Comparison of ENCODE assay signal across 9 cellular contexts in the genomic region with DNA sequence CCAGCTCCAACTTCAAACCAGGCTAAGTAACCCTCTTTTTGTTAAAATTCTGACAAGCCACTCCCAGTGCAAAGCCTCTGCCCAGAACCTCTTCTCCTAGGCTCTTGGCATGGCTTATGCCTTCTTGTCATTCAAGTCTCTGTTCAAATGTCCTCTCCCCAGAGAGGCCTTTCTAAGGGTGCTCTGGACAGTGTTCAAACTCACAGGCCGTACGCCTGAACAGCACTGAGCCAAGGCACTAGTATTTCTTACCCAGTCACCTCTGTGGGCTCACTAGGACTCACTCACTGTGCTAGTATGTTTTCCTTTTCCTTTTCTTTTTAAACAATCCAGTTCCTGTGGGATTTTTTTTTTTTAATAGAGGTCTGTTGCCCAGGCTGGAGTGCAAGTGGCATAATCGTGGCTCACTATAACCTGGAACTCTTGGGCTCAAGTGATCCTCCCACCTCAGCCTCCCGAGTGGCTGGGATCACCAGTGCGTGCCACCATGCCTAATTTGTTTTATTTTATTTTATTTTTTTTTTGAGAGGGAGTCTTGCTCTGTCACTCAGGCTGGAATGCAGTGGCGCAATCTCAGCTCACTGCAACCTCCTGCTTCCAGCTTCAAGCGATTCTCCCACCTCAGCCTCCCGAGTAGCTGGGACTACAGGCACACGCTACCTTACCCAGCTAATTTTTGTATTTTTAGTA. TPM values are rescaled to one million over a fixed set of nuclear protein-coding genes. Genes with fewer than 3 reads are reported as not detected.
A peak's percentile ranks its signal among the peaks of the same experiment; 100 is the strongest.
DNase-seq lines count a peak whose midpoint lies in the region; ATAC-seq and TF ChIP-seq lines count a peak whose summit lies in the region.
"Had no signal": no experiment of that assay in that cellular context is flagged by ENCODE, and none has a peak within 500 bp of the region (broad histone marks: within the 10 kb centered on the region; RNA-seq: fewer than 3 reads in every experiment).

No MANE protein-coding gene starts in this region.

- H3K27ac ChIP-seq in HEK293 (ENCODE audit: extremely low read depth, low read depth, low read length) (peak overlapping the region; percentile 12; the same call in 1 of the 2 replicates), heart left ventricle (peak overlapping the region; percentile 6 to 97 (median 93)), spleen (peak overlapping the region in 7 of 8 donors; percentile 18 to 99 (median 97)), aorta (ENCODE audit: low read depth in 1 of 2, low read length in 2 of 2) (peak overlapping the region in 1 of 2 donors; percentile 56)

- H3K9me3 Mint-ChIP-seq in activated CD8-positive, alpha-beta T cell treated with anti-CD3 and anti-CD28 coated beads for 36 hours, result no peaks in the 10 kb centered on the region

- H3K9me3 ChIP-seq in HEK293 (ENCODE audit: control insufficient read depth, insufficient read depth, low read depth, low read length), result no peaks in the 10 kb centered on the region
- no peaks in the 10 kb centered on the region for H3K9me3 ChIP-seq in heart left ventricle
- H3K9me3 ChIP-seq in spleen, result no peaks in the 10 kb centered on the region
- H3K9me3 ChIP-seq in aorta (ENCODE audit: control insufficient read depth, low read length), result no peaks in the 10 kb centered on the region

- WGBS in heart left ventricle, 4 donors, result 73 to 76% (median 74%) methylated on average over 9 of the region's 9 CpGs
- 67 to 83% (median 72%) methylated on average over 9 of the region's 9 CpGs for WGBS in spleen, 5 donors
- 38 to 39% methylated on average over 9 of the region's 9 CpGs for WGBS in aorta, 2 donors

- no peak for ATAC-seq in activated CD8-positive, alpha-beta T cell treated with anti-CD3 and anti-CD28 coated beads for 36 hours
- peak in 2 of 4 donors; percentile 10 to 19 for ATAC-seq in heart left ventricle
- no peak for ATAC-seq in aorta (ENCODE audit: low FRiP score)
- no peak for ATAC-seq in left lobe of liver

- H3K36me3 ChIP-seq in HEK293 (ENCODE audit: control insufficient read depth in 2 of 2, insufficient read depth in 1 of 2, low read length in 2 of 2) (no peaks in the 10 kb centered on the region; a peak in 1 of 3 replicates), heart left ventricle (no peaks in the 10 kb centered on the region), spleen (peaks cover 0 to 8% (median 0%) of the 10 kb centered on the region in 6 donors), aorta (ENCODE audit: control insufficient read depth in 1 of 2, insufficient read depth in 2 of 2, low read length in 1 of 2) (no peaks in the 10 kb centered on the region)

- H3K4me3 Mint-ChIP-seq in activated CD8-positive, alpha-beta T cell treated with anti-CD3 and anti-CD28 coated beads for 36 hours, result peak overlapping the region; percentile 56

- POLR2A ChIA-PET in HEK293 (lab: Yijun Ruan, JAX), result interaction anchor here (0.7 to 1.6 kb wide), 2 partner anchors 11 to 380 kb away, joined by 4 read pairs; a partner anchor contains a TSS
- POLR2A ChIA-PET in activated CD8-positive, alpha-beta T cell treated with anti-CD3 and anti-CD28 coated beads for 36 hours (lab: Charles Lee), result interaction anchor here (0.6 to 1.6 kb wide), 6 partner anchors 10 to 962 kb away, joined by 3 to 6 read pairs (median 3); no protein-coding TSS in a partner anchor

- intact Hi-C loops in activated CD8-positive, alpha-beta T cell treated with anti-CD3 and anti-CD28 coated beads for 36 hours (cut with micrococcal nuclease), result no loop called here
- intact Hi-C loops in heart left ventricle (cut with DNase I) (loop anchor here in 3 of 10 donors (5.0 to 10.0 kb wide), 5 partner anchors 66 to 356 kb away; a partner anchor contains a TSS), spleen (cut with DNase I; ENCODE audit: low total_unique reads) (loop anchor here (10.0 kb wide), 1 partner anchor 54 kb away; a partner anchor contains a TSS), aorta (cut with DNase I) (loop anchor here (5.0 kb wide), 2 partner anchors 56 to 61 kb away; no protein-coding TSS in a partner anchor)

- CTCF ChIA-PET in HEK293 (lab: Yijun Ruan, JAX), result interaction anchor here (0.5 to 2.8 kb wide), 7 partner anchors 9 to 210 kb away, joined by 3 to 31 read pairs (median 3); no protein-coding TSS in a partner anchor
- CTCF ChIA-PET in activated CD8-positive, alpha-beta T cell treated with anti-CD3 and anti-CD28 coated beads for 36 hours (lab: Charles Lee), result interaction anchor here (0.7 to 3.0 kb wide), 5 partner anchors 8 to 342 kb away, joined by 3 to 39 read pairs (median 9); no protein-coding TSS in a partner anchor

- peaks cover 13% of the 10 kb centered on the region for H3K36me3 Mint-ChIP-seq in activated CD8-positive, alpha-beta T cell treated with anti-CD3 and anti-CD28 coated beads for 36 hours (ENCODE audit: low read depth)

- no peak for DNase-seq in activated CD8-positive, alpha-beta T cell treated with anti-CD3 and anti-CD28 coated beads for 36 hours
- peak in 1 of 5 donors; percentile 67 for DNase-seq in heart left ventricle
- no peak for DNase-seq in spleen
- no peak for DNase-seq in aorta
- no peak for DNase-seq in left lobe of liver (ENCODE audit: low spot score)
- no peak for DNase-seq in COLO668 (lab: John Stamatoyannopoulos, UW; ENCODE audit: unreplicated experiment)

- TF ChIP-seq CTCF in HEK293 (tag by site-specific recombination; IDR thresholded peaks at IDR 0.05) (no peak), heart left ventricle (IDR thresholded peaks at IDR 0.05) (no peak), spleen (IDR thresholded peaks at IDR 0.05 in 8 of 11, conservative IDR thresholded peaks at IDR 0.05 in 3 of 11) (no peak)
- no peak for TF ChIP-seq CTCF in activated CD8-positive, alpha-beta T cell treated with anti-CD3 and anti-CD28 coated beads for 36 hours (IDR thresholded peaks at IDR 0.05)

- H3K27me3 Mint-ChIP-seq in activated CD8-positive, alpha-beta T cell treated with anti-CD3 and anti-CD28 coated beads for 36 hours, result no peaks in the 10 kb centered on the region

- H3K4me1 Mint-ChIP-seq in activated CD8-positive, alpha-beta T cell treated with anti-CD3 and anti-CD28 coated beads for 36 hours (ENCODE audit: low read depth), result peaks cover 43% of the 10 kb centered on the region

- H3K27me3 ChIP-seq in heart left ventricle (no peaks in the 10 kb centered on the region), spleen (replicated peaks in 1 of 7) (no peaks in the 10 kb centered on the region), aorta (ENCODE audit: control insufficient read depth in 1 of 2, insufficient read depth in 2 of 2, low read length in 1 of 2) (no peaks in the 10 kb centered on the region)

- TF ChIP-seq POLR2A in heart left ventricle (IDR thresholded peaks at IDR 0.05) (no peak), spleen (IDR thresholded peaks at IDR 0.05) (no peak)

- H3K4me1 ChIP-seq in HEK293 (ENCODE audit: control insufficient read depth, insufficient read depth, low read length) (no peaks in the 10 kb centered on the region), heart left ventricle (peaks cover 0 to 47% (median 28%) of the 10 kb centered on the region in 12 donors), spleen (peaks cover 17 to 72% (median 47%) of the 10 kb centered on the region in 6 donors), aorta (ENCODE audit: control insufficient read depth in 1 of 2, insufficient read depth in 2 of 2, low read length in 2 of 2) (no peaks in the 10 kb centered on the region)

- peak overlapping the region; percentile 60 for H3K27ac Mint-ChIP-seq in activated CD8-positive, alpha-beta T cell treated with anti-CD3 and anti-CD28 coated beads for 36 hours

- H3K4me3 ChIP-seq in HEK293 (ENCODE audit: low read depth, low read length) (no peak overlapping the region), heart left ventricle (no peak overlapping the region), spleen (no peak overlapping the region), aorta (ENCODE audit: low read length in 2 of 2) (no peak overlapping the region)

TF ChIP-seq in HEK293, 187 proteins besides CTCF, POLR2A, EP300 and RAD21 (continues in another document):
- TF ChIP-seq ZNF600 (tag by site-specific recombination; IDR thresholded peaks at IDR 0.05), result peak; percentile 28; the same call in 1 of the 2 replicates
- no peak for TF ChIP-seq SETDB1 (IDR thresholded peaks at IDR 0.05; ENCODE audit: insufficient read length, low read length)
- no peak for TF ChIP-seq ZNF792 (tag by site-specific recombination; IDR thresholded peaks at IDR 0.05)
- no peak for TF ChIP-seq ZNF394 (tag by site-specific recombination; IDR thresholded peaks at IDR 0.05; ENCODE audit: borderline replicate concordance)
- 0 out of 2 replicates have a peak, but pooled peaks have one; percentile 5 for TF ChIP-seq PRDM1 (tag by site-specific recombination; IDR thresholded peaks at IDR 0.05)
- TF ChIP-seq OSR2 (tag by site-specific recombination; IDR thresholded peaks at IDR 0.05), result no peak
- TF ChIP-seq ZNF302 (tag by site-specific recombination; IDR thresholded peaks at IDR 0.05; ENCODE audit: low read depth), result no peak

RNA-seq across cellular contexts. Expression of a gene that starts 2.3 kb away (rescaled TPM):
- total RNA-seq in activated CD8-positive, alpha-beta T cell treated with anti-CD3 and anti-CD28 coated beads for 36 hours, result 10 to 100 TPM; 53.5 to 55.3 TPM
- total RNA-seq in heart left ventricle, result 1 to 10 TPM in 4 of 9 donors, under 1 TPM in 5; 0.42 to 7.0 (median 0.91) TPM
- 1 to 10 TPM in 1 of 2 donors, under 1 TPM in 1; 0.19 to 1.0 TPM for polyA plus RNA-seq in heart left ventricle
- 10 to 100 TPM in 3 of 7 donors, 1 to 10 TPM in 4; 4.0 to 24.8 (median 7.0) TPM for total RNA-seq in spleen
- 10 to 100 TPM in 2 of 3 donors, 1 to 10 TPM in 1; 3.8 to 12.5 (median 10.1) TPM for polyA plus RNA-seq in spleen
- 1 to 10 TPM; 1.4 to 2.0 TPM for total RNA-seq in aorta
- polyA plus RNA-seq in aorta, result 1 to 10 TPM in 1 of 2 donors, under 1 TPM in 1; 0.49 to 1.3 TPM
- total RNA-seq in left lobe of liver, result 0.45 TPM

RNA-seq across cellular contexts. Expression of a gene that starts 21.2 kb away (rescaled TPM):
- total RNA-seq in activated CD8-positive, alpha-beta T cell treated with anti-CD3 and anti-CD28 coated beads for 36 hours, result 10 to 100 TPM; 61.0 to 61.5 TPM
- 100 to 1,000 TPM; 216 to 554 (median 459) TPM for total RNA-seq in heart left ventricle
- 100 to 1,000 TPM; 234 to 327 TPM for polyA plus RNA-seq in heart left ventricle
- 100 to 1,000 TPM in 6 of 7 donors, 10 to 100 TPM in 1; 87.7 to 256 (median 132) TPM for total RNA-seq in spleen
- 10 to 100 TPM; 26.6 to 77.3 (median 31.4) TPM for polyA plus RNA-seq in spleen
- 100 to 1,000 TPM; 123 to 125 TPM for total RNA-seq in aorta
- polyA plus RNA-seq in aorta, result 10 to 100 TPM; 53.7 to 56.3 TPM
- 78.4 TPM for total RNA-seq in left lobe of liver

RNA-seq across cellular contexts. Expression of a gene that starts 48.2 kb away (rescaled TPM):
- total RNA-seq in activated CD8-positive, alpha-beta T cell treated with anti-CD3 and anti-CD28 coated beads for 36 hours, result 10 to 100 TPM; 62.1 to 66.9 TPM
- total RNA-seq in heart left ventricle (10 to 100 TPM; 30.5 to 55.5 (median 38.3) TPM), spleen (10 to 100 TPM; 25.5 to 36.8 (median 30.6) TPM), aorta (10 to 100 TPM; 28.1 to 32.9 TPM), left lobe of liver (19.1 TPM)
- polyA plus RNA-seq in heart left ventricle (10 to 100 TPM; 26.7 to 62.6 TPM), spleen (10 to 100 TPM; 19.6 to 31.4 (median 24.3) TPM), aorta (10 to 100 TPM; 27.4 to 28.4 TPM)

RNA-seq across cellular contexts. Expression of a gene that starts 53.1 kb away (rescaled TPM):
- total RNA-seq in activated CD8-positive, alpha-beta T cell treated with anti-CD3 and anti-CD28 coated beads for 36 hours, result not detected
- total RNA-seq in heart left ventricle, result not detected
- polyA plus RNA-seq in heart left ventricle, result not detected
- total RNA-seq in spleen, result 1 to 10 TPM in 1 of 7 donors, not detected in 6; 4.9 TPM
- polyA plus RNA-seq in spleen, result not detected
- total RNA-seq in aorta, result not detected
- not detected for polyA plus RNA-seq in aorta
- not detected for total RNA-seq in left lobe of liver
- total RNA-seq: myocyte, urinary bladder had no signal
- polyA plus RNA-seq: urinary bladder had no signal
